8 cellular contexts compared by ENCODE assay signal in genomic region chr19:45994989-45995714, GRCh38. TPM values are rescaled to one million over a fixed set of nuclear protein-coding genes. Genes with fewer than 3 reads are reported as not detected.
DNase-seq lines count a peak whose midpoint lies in the region; ATAC-seq and TF ChIP-seq lines count a peak whose summit lies in the region.

A gene with protein sequence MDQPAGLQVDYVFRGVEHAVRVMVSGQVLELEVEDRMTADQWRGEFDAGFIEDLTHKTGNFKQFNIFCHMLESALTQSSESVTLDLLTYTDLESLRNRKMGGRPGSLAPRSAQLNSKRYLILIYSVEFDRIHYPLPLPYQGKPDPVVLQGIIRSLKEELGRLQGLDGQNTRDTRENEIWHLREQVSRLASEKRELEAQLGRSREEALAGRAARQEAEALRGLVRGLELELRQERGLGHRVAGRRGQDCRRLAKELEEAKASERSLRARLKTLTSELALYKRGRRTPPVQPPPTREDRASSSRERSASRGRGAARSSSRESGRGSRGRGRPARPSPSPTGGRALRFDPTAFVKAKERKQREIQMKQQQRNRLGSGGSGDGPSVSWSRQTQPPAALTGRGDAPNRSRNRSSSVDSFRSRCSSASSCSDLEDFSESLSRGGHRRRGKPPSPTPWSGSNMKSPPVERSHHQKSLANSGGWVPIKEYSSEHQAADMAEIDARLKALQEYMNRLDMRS (plus strand): TSS chr19:45995467. CDS start chr19:46003019, 7,552 bp downstream.

- H3K4me3 ChIP-seq in choroid plexus epithelial cell (ENCODE audit: low read depth, low read length): peak within 1 kb of the TSS; percentile 88
- H3K4me3 ChIP-seq in kidney epithelial cell (ENCODE audit: low read depth, low read length): peak within 1 kb of the TSS; percentile 94

- no peaks in the 10 kb centered on the region for H3K36me3 ChIP-seq in kidney epithelial cell (ENCODE audit: control insufficient read depth, insufficient read depth, low read length)

- peaks cover 5% of the 10 kb centered on the region for H3K27me3 ChIP-seq in kidney epithelial cell (ENCODE audit: control insufficient read depth, insufficient read depth, low read length)

- ATAC-seq in GM19043 (IDR thresholded peaks at IDR 0.05; ENCODE audit: low read depth, unreplicated experiment) (peak; percentile 94), HG03354 (IDR thresholded peaks at IDR 0.05; ENCODE audit: poor library complexity, severe bottlenecking, unreplicated experiment) (peak; percentile 94)
- ATAC-seq in activated CD4-positive, CD25-positive, alpha-beta regulatory T cell treated with anti-CD3 and anti-CD28 coated beads, Interleukin-2, amount 50 U/mL, for 24 hours: peak; percentile 97 to 98

- DNase-seq in AG20443 (ENCODE audit: low spot score) (peak; percentile 97), NCI-H446 treated with DMSO at 0.1 percent for 48 hours (lab: John Stamatoyannopoulos, UW) (peak; percentile 100), choroid plexus epithelial cell (ENCODE audit: low read depth) (peak; percentile 100), kidney epithelial cell (ENCODE audit: low read depth) (peak; percentile 94)
- peak; percentile 91 to 92 for DNase-seq in stimulated activated CD4-positive, alpha-beta T cell treated with anti-CD3 and anti-CD28 coated beads, Interleukin-15, amount 100 ng/mL, for 48 hours (ENCODE audit: low read depth in 2 of 2)

- TF ChIP-seq CTCF in choroid plexus epithelial cell (conservative IDR thresholded peaks at IDR 0.05; ENCODE audit: low read depth, low read length) (no peak), kidney epithelial cell (IDR thresholded peaks at IDR 0.05; ENCODE audit: insufficient read depth, low read length, poor library complexity, severe bottlenecking) (no peak)

RNA-seq across cellular contexts. Expression of the gene that starts here (rescaled TPM):
- total RNA-seq in kidney epithelial cell: 7.1 and 9.7 TPM in 2 replicates

Comparison
In these comparisons a context has a peak if more than half of its experiments do, and no peak if none do; other contexts are left out.
1. Peak in every context shown above with its lines: DNase-seq, ATAC-seq and H3K4me3 ChIP-seq.